1 cellular context compared by ENCODE assay signal in the genomic region with DNA sequence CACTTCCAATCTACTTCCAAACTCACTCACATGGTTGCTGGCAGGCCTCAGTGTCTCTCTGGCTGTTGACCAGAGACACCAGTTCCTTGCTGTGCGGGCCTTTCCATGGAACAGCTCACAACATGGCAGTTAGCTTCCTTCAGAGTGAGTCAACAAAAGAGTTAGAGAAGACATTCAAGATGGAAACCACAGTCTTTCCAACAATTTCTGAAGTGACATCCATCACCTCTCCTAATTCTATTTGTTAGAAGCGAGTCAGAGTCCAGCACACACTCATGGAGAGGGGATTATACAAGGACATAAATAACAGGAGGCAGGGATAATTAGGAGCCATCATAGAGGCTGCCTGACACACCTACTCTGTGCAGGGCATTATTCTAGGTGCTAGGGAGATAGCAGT.
TF ChIP-seq lines count a peak whose summit lies in the region.

No MANE protein-coding gene starts in this region.

TF ChIP-seq in K562, 482 proteins besides CTCF, POLR2A, EP300 and RAD21 (continued from another document):
- TF ChIP-seq PCBP2 (IDR thresholded peaks at IDR 0.05; ENCODE audit: low read depth, low read length, poor library complexity, severe bottlenecking) = no peak
- TF ChIP-seq HDGF (IDR thresholded peaks at IDR 0.05) = no peak
- TF ChIP-seq, protein P1, sequence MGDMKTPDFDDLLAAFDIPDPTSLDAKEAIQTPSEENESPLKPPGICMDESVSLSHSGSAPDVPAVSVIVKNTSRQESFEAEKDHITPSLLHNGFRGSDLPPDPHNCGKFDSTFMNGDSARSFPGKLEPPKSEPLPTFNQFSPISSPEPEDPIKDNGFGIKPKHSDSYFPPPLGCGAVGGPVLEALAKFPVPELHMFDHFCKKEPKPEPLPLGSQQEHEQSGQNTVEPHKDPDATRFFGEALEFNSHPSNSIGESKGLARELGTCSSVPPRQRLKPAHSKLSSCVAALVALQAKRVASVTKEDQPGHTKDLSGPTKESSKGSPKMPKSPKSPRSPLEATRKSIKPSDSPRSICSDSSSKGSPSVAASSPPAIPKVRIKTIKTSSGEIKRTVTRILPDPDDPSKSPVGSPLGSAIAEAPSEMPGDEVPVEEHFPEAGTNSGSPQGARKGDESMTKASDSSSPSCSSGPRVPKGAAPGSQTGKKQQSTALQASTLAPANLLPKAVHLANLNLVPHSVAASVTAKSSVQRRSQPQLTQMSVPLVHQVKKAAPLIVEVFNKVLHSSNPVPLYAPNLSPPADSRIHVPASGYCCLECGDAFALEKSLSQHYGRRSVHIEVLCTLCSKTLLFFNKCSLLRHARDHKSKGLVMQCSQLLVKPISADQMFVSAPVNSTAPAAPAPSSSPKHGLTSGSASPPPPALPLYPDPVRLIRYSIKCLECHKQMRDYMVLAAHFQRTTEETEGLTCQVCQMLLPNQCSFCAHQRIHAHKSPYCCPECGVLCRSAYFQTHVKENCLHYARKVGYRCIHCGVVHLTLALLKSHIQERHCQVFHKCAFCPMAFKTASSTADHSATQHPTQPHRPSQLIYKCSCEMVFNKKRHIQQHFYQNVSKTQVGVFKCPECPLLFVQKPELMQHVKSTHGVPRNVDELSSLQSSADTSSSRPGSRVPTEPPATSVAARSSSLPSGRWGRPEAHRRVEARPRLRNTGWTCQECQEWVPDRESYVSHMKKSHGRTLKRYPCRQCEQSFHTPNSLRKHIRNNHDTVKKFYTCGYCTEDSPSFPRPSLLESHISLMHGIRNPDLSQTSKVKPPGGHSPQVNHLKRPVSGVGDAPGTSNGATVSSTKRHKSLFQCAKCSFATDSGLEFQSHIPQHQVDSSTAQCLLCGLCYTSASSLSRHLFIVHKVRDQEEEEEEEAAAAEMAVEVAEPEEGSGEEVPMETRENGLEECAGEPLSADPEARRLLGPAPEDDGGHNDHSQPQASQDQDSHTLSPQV (IDR thresholded peaks at IDR 0.05) = no peak
- no peak for TF ChIP-seq TGIF2 (CRISPR knock-in tag; IDR thresholded peaks at IDR 0.05)
- no peak for TF ChIP-seq ZNF699 (CRISPR knock-in tag; IDR thresholded peaks at IDR 0.05; ENCODE audit: insufficient replicate concordance)
- no peak for TF ChIP-seq ZNF436 (CRISPR knock-in tag; IDR thresholded peaks at IDR 0.05)
- no peak for TF ChIP-seq NBN (IDR thresholded peaks at IDR 0.05; ENCODE audit: low read depth)
- no peak for TF ChIP-seq NR3C1 (CRISPR knock-in tag; IDR thresholded peaks at IDR 0.05)
